Comparison of ENCODE assay signal across 30 cellular contexts in genomic region chr1:54392401-54392800, GRCh38.
"Had no signal": no experiment of that assay in that cellular context is flagged by ENCODE, and none has a peak within 500 bp of the region (broad histone marks: within the 10 kb centered on the region; RNA-seq: fewer than 3 reads in every experiment).

No MANE protein-coding gene starts in this region.

- ATAC-seq: activated CD8-positive, alpha-beta memory T cell treated with anti-CD3 and anti-CD28 coated beads, Interleukin-2, amount 10 ng/mL, durations not matched to agents 7 days and 5 days; activated CD8-positive, alpha-beta T cell treated with anti-CD3 and anti-CD28 coated beads, Interleukin-2, amount 10 ng/mL, durations not matched to agents 7 days and 5 days; activated T-cell treated with anti-CD3 and anti-CD28 coated beads, Interleukin-2, amount 50 U/mL, for 72 hours; effector memory CD8-positive, alpha-beta T cell; left lobe of liver; lower lobe of right lung; mucosa of descending colon had no signal

- H3K27me3 ChIP-seq: ascending aorta, right atrium auricular region, suprapubic skin, tibial nerve had no signal

- H3K27me3 Mint-ChIP-seq: activated CD8-positive, alpha-beta memory T cell treated with anti-CD3 and anti-CD28 coated beads, Interleukin-2, amount 10 ng/mL, durations not matched to agents 7 days and 5 days; activated naive CD8-positive, alpha-beta T cell treated with anti-CD3 and anti-CD28 coated beads, Interleukin-2, amount 10 ng/mL, durations not matched to agents 7 days and 5 days; effector memory CD8-positive, alpha-beta T cell had no signal

- H3K4me1 ChIP-seq: parathyroid adenoma had no signal

- H3K4me3 ChIP-seq: ascending aorta, lower lobe of right lung, mucosa of descending colon, right atrium auricular region, suprapubic skin, tibial nerve had no signal

- H3K4me3 Mint-ChIP-seq: activated CD8-positive, alpha-beta memory T cell treated with anti-CD3 and anti-CD28 coated beads, Interleukin-2, amount 10 ng/mL, durations not matched to agents 7 days and 5 days; activated CD8-positive, alpha-beta T cell treated with anti-CD3 and anti-CD28 coated beads, Interleukin-2, amount 10 ng/mL, durations not matched to agents 7 days and 5 days; activated naive CD4-positive, alpha-beta T cell treated with anti-CD3 and anti-CD28 coated beads for 36 hours; activated naive CD8-positive, alpha-beta T cell treated with anti-CD3 and anti-CD28 coated beads, Interleukin-2, amount 10 ng/mL, durations not matched to agents 7 days and 5 days; activated T-cell treated with anti-CD3 and anti-CD28 coated beads, Interleukin-2, amount 50 U/mL, for 72 hours; effector memory CD8-positive, alpha-beta T cell; T-helper 1 cell treated with Interleukin-12 subunit alpha and Interleukin-12 subunit beta and Interleukin-4 antibody, amounts not matched to agents 30 μg/mL and 1 μg/mL, for 36 hours had no signal

- H3K27ac ChIP-seq: ascending aorta, lower lobe of right lung, parathyroid adenoma, right atrium auricular region, suprapubic skin, WERI-Rb-1 had no signal

- H3K9me3 Mint-ChIP-seq: activated naive CD4-positive, alpha-beta T cell treated with anti-CD3 and anti-CD28 coated beads for 36 hours; activated naive CD8-positive, alpha-beta T cell treated with anti-CD3 and anti-CD28 coated beads, Interleukin-2, amount 10 ng/mL, durations not matched to agents 7 days and 5 days; activated T-cell treated with anti-CD3 and anti-CD28 coated beads, Interleukin-2, amount 50 U/mL, for 72 hours; brain; effector memory CD8-positive, alpha-beta T cell; T-helper 1 cell treated with Interleukin-12 subunit alpha and Interleukin-12 subunit beta and Interleukin-4 antibody, amounts not matched to agents 30 μg/mL and 1 μg/mL, for 36 hours had no signal

- DNase-seq: activated CD4-positive, CD25-positive, alpha-beta regulatory T cell treated with anti-CD3 and anti-CD28 coated beads, Interleukin-2, amount 50 U/mL, for 72 hours; activated CD8-positive, alpha-beta memory T cell treated with anti-CD3 and anti-CD28 coated beads, Interleukin-2, amount 10 ng/mL, durations not matched to agents 7 days and 5 days; activated CD8-positive, alpha-beta T cell treated with anti-CD3 and anti-CD28 coated beads, Interleukin-2, amount 10 ng/mL, durations not matched to agents 7 days and 5 days; activated effector memory CD4-positive, alpha-beta T cell treated with Interleukin-2 at 50 U/mL for 16 hours; activated naive CD4-positive, alpha-beta T cell treated with anti-CD3 and anti-CD28 coated beads for 36 hours; activated naive CD8-positive, alpha-beta T cell treated with anti-CD3 and anti-CD28 coated beads, Interleukin-2, amount 10 ng/mL, durations not matched to agents 7 days and 5 days; activated T-cell treated with anti-CD3 and anti-CD28 coated beads, Interleukin-2, amount 50 U/mL, for 72 hours; caudate nucleus; cortex of kidney; effector memory CD8-positive, alpha-beta T cell; foreskin fibroblast; kidney glomerular epithelial cell; lower lobe of right lung; mesenchymal stem cell; occipital lobe; stimulated activated CD4-positive, alpha-beta T cell treated with anti-CD3 and anti-CD28 coated beads, Interleukin-15, amount 100 ng/mL, for 24 hours; stimulated activated CD4-positive, alpha-beta T cell treated with anti-CD3 and anti-CD28 coated beads, Interleukin-2, amount 100 ng/mL, for 24 hours; stimulated activated naive CD4-positive, alpha-beta T cell; SW 1271; T-helper 9 cell; WERI-Rb-1 had no signal

- H3K9me3 ChIP-seq: ascending aorta, lower lobe of right lung, mucosa of descending colon, right atrium auricular region, suprapubic skin, tibial nerve had no signal

- H3K27ac Mint-ChIP-seq: activated CD8-positive, alpha-beta memory T cell treated with anti-CD3 and anti-CD28 coated beads, Interleukin-2, amount 10 ng/mL, durations not matched to agents 7 days and 5 days; activated CD8-positive, alpha-beta T cell treated with anti-CD3 and anti-CD28 coated beads, Interleukin-2, amount 10 ng/mL, durations not matched to agents 7 days and 5 days; activated naive CD4-positive, alpha-beta T cell treated with anti-CD3 and anti-CD28 coated beads for 36 hours; activated naive CD8-positive, alpha-beta T cell treated with anti-CD3 and anti-CD28 coated beads, Interleukin-2, amount 10 ng/mL, durations not matched to agents 7 days and 5 days; activated T-cell treated with anti-CD3 and anti-CD28 coated beads, Interleukin-2, amount 50 U/mL, for 72 hours; effector memory CD8-positive, alpha-beta T cell; T-helper 1 cell treated with Interleukin-12 subunit alpha and Interleukin-12 subunit beta and Interleukin-4 antibody, amounts not matched to agents 30 μg/mL and 1 μg/mL, for 36 hours had no signal
